ENCODE assay signal across 20 cellular contexts in genomic region chr5:38471709-38472108, GRCh38.
A peak's percentile ranks its signal among the peaks of the same experiment; 100 is the strongest.
DNase-seq lines count a peak whose midpoint lies in the region; ATAC-seq, FAIRE-seq and TF ChIP-seq lines count a peak whose summit lies in the region.
"Had no signal": no experiment of that assay in that cellular context is flagged by ENCODE, and none has a peak within 500 bp of the region (broad histone marks: within the 10 kb centered on the region; RNA-seq: fewer than 3 reads in every experiment).

No MANE protein-coding gene starts in this region.

- H3K4me3 ChIP-seq in esophagus muscularis mucosa: no peak overlapping the region

- intact Hi-C loops in esophagus muscularis mucosa (cut with DNase I): no loop called here
- intact Hi-C loops in posterior vena cava (cut with DNase I): no loop called here

- H3K9me3 Mint-ChIP-seq in nephron: no peaks in the 10 kb centered on the region

- CTCF ChIA-PET in RWPE1 (lab: Yijun Ruan, JAX): no interaction called here

- no peak overlapping the region for H3K4me3 Mint-ChIP-seq in nephron
- H3K4me3 Mint-ChIP-seq: CD4-positive, alpha-beta memory T cell had no signal

- TF ChIP-seq CTCF in esophagus muscularis mucosa (IDR thresholded peaks at IDR 0.05) (no peak), nephron (IDR thresholded peaks at IDR 0.05; ENCODE audit: unreplicated experiment in 3 of 3) (no peak), RWPE1 (conservative IDR thresholded peaks at IDR 0.05; ENCODE audit: low read depth) (no peak)

- peak; percentile 86 for DNase-seq in esophagus muscularis mucosa (ENCODE audit: extremely low spot score)
- DNase-seq in posterior vena cava (ENCODE audit: low spot score): peak; percentile 47
- DNase-seq in urothelium cell line (ENCODE audit: low spot score): no peak
- DNase-seq in RCC 7860 (ENCODE audit: low spot score): no peak
- no peak for DNase-seq in RWPE1 (ENCODE audit: low spot score)
- DNase-seq: C1 segment of cervical spinal cord; Calu3; CD4-positive, alpha-beta memory T cell; COR-L47; DMS53; DMS79 treated with DMSO at 0.1 percent for 48 hours; GF-D8; GOT3; H7; HCEC 1CT had no signal

- H3K27ac ChIP-seq in esophagus muscularis mucosa (replicated peaks in 1 of 4): no peak overlapping the region
- H3K27ac ChIP-seq in RWPE1: no peak overlapping the region

- POLR2A ChIA-PET in RWPE1 (lab: Yijun Ruan, JAX; ENCODE audit: low non-redundant PET): no interaction called here

- peaks cover 32% of the 10 kb centered on the region for H3K4me1 Mint-ChIP-seq in nephron
- H3K4me1 Mint-ChIP-seq: CD4-positive, alpha-beta memory T cell had no signal

- no peaks in the 10 kb centered on the region for H3K27me3 Mint-ChIP-seq in nephron (ENCODE audit: low read depth)

- H3K36me3 Mint-ChIP-seq in nephron (ENCODE audit: low read depth): no peaks in the 10 kb centered on the region
- H3K36me3 Mint-ChIP-seq: CD4-positive, alpha-beta memory T cell had no signal

- peak; percentile 46 for FAIRE-seq in urothelium cell line (lab: Jason Lieb, UNC)
- no peak for FAIRE-seq in RCC 7860 (lab: Jason Lieb, UNC)
- FAIRE-seq: GM12891, GM18507 had no signal

- H3K9me3 ChIP-seq in esophagus muscularis mucosa: no peaks in the 10 kb centered on the region

- no peak for TF ChIP-seq EP300 in esophagus muscularis mucosa (IDR thresholded peaks at IDR 0.05)

- no peaks in the 10 kb centered on the region for H3K36me3 ChIP-seq in esophagus muscularis mucosa

- no peak for TF ChIP-seq POLR2A in esophagus muscularis mucosa (IDR thresholded peaks at IDR 0.05; ENCODE audit: low read depth)

- peak overlapping the region in 2 of 3 experiments; percentile 20 to 42 for H3K27ac Mint-ChIP-seq in nephron
- H3K27ac Mint-ChIP-seq: CD4-positive, alpha-beta memory T cell had no signal

- ATAC-seq in HG03521 (IDR thresholded peaks at IDR 0.05; ENCODE audit: unreplicated experiment) (no peak), HG03095 (IDR thresholded peaks at IDR 0.05; ENCODE audit: unreplicated experiment) (no peak)

- WGBS in esophagus muscularis mucosa: 97% methylated on average over 4 of the region's 4 CpGs

- H3K4me1 ChIP-seq in esophagus muscularis mucosa: peaks cover 36 to 44% (median 38%) of the 10 kb centered on the region in 4 donors

- no peaks in the 10 kb centered on the region for H3K27me3 ChIP-seq in esophagus muscularis mucosa

Comparison
In these comparisons a context has a peak if more than half of its experiments do, and no peak if none do; other contexts are left out.
1. DNase-seq: peak in esophagus muscularis mucosa (single experiment) and posterior vena cava (single experiment); none in urothelium cell line (single experiment), RCC 7860 (single experiment) and RWPE1 (single experiment).